Comparison of ENCODE assay signal across 1 cellular context in the genomic region with DNA sequence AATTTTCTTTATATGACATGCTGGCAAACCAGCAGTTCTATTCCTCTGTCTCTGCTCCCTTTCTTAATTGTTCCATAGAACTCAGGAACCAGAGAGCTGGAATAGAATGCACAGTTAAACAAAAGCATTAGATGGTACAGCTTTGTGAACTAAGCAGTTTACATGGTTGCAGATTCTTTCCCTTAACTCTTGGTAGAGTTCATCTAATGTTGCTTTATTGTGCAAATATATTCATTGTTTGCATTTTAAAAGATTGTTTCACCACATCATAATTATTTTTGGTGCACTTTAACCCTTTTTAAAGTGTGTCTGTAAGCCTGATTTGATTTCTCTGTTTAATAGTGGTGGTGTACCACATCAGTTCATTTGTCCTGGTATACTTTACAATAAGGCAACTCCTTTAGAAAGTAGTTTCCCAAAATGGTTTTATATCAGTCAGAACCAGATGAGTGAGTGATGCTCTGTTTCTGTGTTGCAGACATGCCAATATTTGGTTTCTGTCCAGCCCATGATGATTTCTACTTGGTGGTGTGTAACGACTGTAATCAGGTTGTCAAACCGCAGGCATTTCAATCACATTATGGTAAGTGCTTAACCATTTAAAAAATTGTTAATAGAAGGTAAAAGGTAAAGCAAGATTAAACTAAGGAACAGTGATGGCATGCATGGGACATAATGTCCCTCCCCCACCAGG.
TF ChIP-seq lines count a peak whose summit lies in the region.

No MANE protein-coding gene starts in this region.

TF ChIP-seq in SK-N-SH, 30 proteins besides CTCF, POLR2A, EP300 and RAD21 (continued from another document):
- TF ChIP-seq, protein P1, sequence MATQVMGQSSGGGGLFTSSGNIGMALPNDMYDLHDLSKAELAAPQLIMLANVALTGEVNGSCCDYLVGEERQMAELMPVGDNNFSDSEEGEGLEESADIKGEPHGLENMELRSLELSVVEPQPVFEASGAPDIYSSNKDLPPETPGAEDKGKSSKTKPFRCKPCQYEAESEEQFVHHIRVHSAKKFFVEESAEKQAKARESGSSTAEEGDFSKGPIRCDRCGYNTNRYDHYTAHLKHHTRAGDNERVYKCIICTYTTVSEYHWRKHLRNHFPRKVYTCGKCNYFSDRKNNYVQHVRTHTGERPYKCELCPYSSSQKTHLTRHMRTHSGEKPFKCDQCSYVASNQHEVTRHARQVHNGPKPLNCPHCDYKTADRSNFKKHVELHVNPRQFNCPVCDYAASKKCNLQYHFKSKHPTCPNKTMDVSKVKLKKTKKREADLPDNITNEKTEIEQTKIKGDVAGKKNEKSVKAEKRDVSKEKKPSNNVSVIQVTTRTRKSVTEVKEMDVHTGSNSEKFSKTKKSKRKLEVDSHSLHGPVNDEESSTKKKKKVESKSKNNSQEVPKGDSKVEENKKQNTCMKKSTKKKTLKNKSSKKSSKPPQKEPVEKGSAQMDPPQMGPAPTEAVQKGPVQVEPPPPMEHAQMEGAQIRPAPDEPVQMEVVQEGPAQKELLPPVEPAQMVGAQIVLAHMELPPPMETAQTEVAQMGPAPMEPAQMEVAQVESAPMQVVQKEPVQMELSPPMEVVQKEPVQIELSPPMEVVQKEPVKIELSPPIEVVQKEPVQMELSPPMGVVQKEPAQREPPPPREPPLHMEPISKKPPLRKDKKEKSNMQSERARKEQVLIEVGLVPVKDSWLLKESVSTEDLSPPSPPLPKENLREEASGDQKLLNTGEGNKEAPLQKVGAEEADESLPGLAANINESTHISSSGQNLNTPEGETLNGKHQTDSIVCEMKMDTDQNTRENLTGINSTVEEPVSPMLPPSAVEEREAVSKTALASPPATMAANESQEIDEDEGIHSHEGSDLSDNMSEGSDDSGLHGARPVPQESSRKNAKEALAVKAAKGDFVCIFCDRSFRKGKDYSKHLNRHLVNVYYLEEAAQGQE (IDR thresholded peaks at IDR 0.05; ENCODE audit: low read depth, low read length) = no peak
- TF ChIP-seq, protein P2, sequence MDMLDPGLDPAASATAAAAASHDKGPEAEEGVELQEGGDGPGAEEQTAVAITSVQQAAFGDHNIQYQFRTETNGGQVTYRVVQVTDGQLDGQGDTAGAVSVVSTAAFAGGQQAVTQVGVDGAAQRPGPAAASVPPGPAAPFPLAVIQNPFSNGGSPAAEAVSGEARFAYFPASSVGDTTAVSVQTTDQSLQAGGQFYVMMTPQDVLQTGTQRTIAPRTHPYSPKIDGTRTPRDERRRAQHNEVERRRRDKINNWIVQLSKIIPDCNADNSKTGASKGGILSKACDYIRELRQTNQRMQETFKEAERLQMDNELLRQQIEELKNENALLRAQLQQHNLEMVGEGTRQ (IDR thresholded peaks at IDR 0.05; ENCODE audit: borderline replicate concordance, low read depth, low read length) = no peak
- TF ChIP-seq RXRA (IDR thresholded peaks at IDR 0.05; ENCODE audit: borderline replicate concordance, low read depth) = no peak
- no peak for TF ChIP-seq GATA2 (CRISPR knock-in tag; IDR thresholded peaks at IDR 0.05)
- TF ChIP-seq FOXJ3 (CRISPR knock-in tag; IDR thresholded peaks at IDR 0.05) = no peak
- TF ChIP-seq EZH2phosphoT487 (IDR thresholded peaks at IDR 0.05; ENCODE audit: borderline replicate concordance, low read depth) = no peak
- TF ChIP-seq, protein P3, sequence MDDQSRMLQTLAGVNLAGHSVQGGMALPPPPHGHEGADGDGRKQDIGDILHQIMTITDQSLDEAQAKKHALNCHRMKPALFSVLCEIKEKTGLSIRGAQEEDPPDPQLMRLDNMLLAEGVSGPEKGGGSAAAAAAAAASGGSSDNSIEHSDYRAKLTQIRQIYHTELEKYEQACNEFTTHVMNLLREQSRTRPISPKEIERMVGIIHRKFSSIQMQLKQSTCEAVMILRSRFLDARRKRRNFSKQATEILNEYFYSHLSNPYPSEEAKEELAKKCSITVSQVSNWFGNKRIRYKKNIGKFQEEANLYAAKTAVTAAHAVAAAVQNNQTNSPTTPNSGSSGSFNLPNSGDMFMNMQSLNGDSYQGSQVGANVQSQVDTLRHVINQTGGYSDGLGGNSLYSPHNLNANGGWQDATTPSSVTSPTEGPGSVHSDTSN (IDR thresholded peaks at IDR 0.05) = no peak
- no peak for TF ChIP-seq SMC3 (IDR thresholded peaks at IDR 0.05; ENCODE audit: low read depth, low read length)
- TF ChIP-seq TAF1 (IDR thresholded peaks at IDR 0.05; ENCODE audit: borderline replicate concordance, low read depth, low read length) = no peak
- no peak for TF ChIP-seq NFIC (IDR thresholded peaks at IDR 0.05; ENCODE audit: borderline replicate concordance)
